Comparison of ENCODE assay signal across 7 cellular contexts in genomic region chr6:145028144-145028818, GRCh38.
A peak's percentile ranks its signal among the peaks of the same experiment; 100 is the strongest.
DNase-seq lines count a peak whose midpoint lies in the region; ATAC-seq and TF ChIP-seq lines count a peak whose summit lies in the region.

No MANE protein-coding gene starts in this region.

- H3K36me3 ChIP-seq in IMR-90 (ENCODE audit: control insufficient read depth, insufficient read depth, low read length) (no peaks in the 10 kb centered on the region), gastroesophageal sphincter (no peaks in the 10 kb centered on the region)

- no peak overlapping the region for H3K23ac ChIP-seq in IMR-90 (ENCODE audit: low read depth, low read length)

- WGBS in IMR-90 (ENCODE audit: extremely low coverage in 2 of 2, insufficient read length in 1 of 2), 2 experiments = no CpG with 5 or more reads among the region's 4 CpGs
- WGBS in gastroesophageal sphincter (ENCODE audit: low coverage in 1 of 2), 2 donors = 33 to 42% methylated on average over 4 of the region's 4 CpGs

- H3K79me1 ChIP-seq in IMR-90 (ENCODE audit: low read depth in 1 of 2, low read length in 2 of 2) = no peaks in the 10 kb centered on the region

- no peak overlapping the region; the same call in 1 of the 2 replicates for H3K4me2 ChIP-seq in IMR-90 (ENCODE audit: low read depth, low read length)

- H4K5ac ChIP-seq in IMR-90 (ENCODE audit: low read depth, low read length) = no peak overlapping the region

- no peak overlapping the region for H4K8ac ChIP-seq in IMR-90 (ENCODE audit: low read depth in 2 of 2, low read length in 2 of 2)

- no peak overlapping the region for H3K14ac ChIP-seq in IMR-90 (replicated peaks; ENCODE audit: low read depth, low read length)

- no peak overlapping the region for H2BK5ac ChIP-seq in IMR-90 (ENCODE audit: low read depth, low read length, poor library complexity, severe bottlenecking)

- H3K27ac ChIP-seq in IMR-90 (ENCODE audit: insufficient read depth, low read length) = no peak overlapping the region
- H3K27ac ChIP-seq in gastroesophageal sphincter = no peak overlapping the region

- no peaks in the 10 kb centered on the region for H4K20me1 ChIP-seq in IMR-90 (ENCODE audit: insufficient read depth, low read length)

- dilution Hi-C loops in IMR-90 (cut with HindIII; ENCODE audit: low sequenced_read_pairs, unreplicated experiment) = no loop called here

- no peak overlapping the region for H2BK20ac ChIP-seq in IMR-90 (ENCODE audit: low read depth, low read length)

- TF ChIP-seq POLR2A in IMR-90 (IDR thresholded peaks at IDR 0.05; ENCODE audit: low read depth, low read length) = no peak
- no peak for TF ChIP-seq POLR2A in gastroesophageal sphincter (IDR thresholded peaks at IDR 0.05)

- no peak overlapping the region for H3K9ac ChIP-seq in IMR-90 (ENCODE audit: low read depth, low read length)

- no peak overlapping the region for H3K18ac ChIP-seq in IMR-90 (ENCODE audit: low read depth, low read length)

- no peaks in the 10 kb centered on the region for H3K9me1 ChIP-seq in IMR-90 (ENCODE audit: insufficient read depth, low read length)

- no peaks in the 10 kb centered on the region for H3K4me1 Mint-ChIP-seq in stimulated activated effector memory CD8-positive, alpha-beta T cell treated with anti-CD3 and anti-CD28 coated beads, Interleukin-12 subunit alpha, Interleukin-12 subunit beta, amount 100 ng/mL, for 72 hours

- TF ChIP-seq RAD21 in IMR-90 (IDR thresholded peaks at IDR 0.05; ENCODE audit: low read length) = peak; percentile 54

- in situ Hi-C loops in IMR-90 (cut with MboI; ENCODE audit: low sequenced_read_pairs) = no loop called here

- intact Hi-C loops in IMR-90 (cut with micrococcal nuclease) = loop anchor here (1.0 to 5.0 kb wide), 3 partner anchors 184 to 604 kb away; no protein-coding TSS in a partner anchor

- H3K9me3 Mint-ChIP-seq in stimulated activated effector memory CD8-positive, alpha-beta T cell treated with anti-CD3 and anti-CD28 coated beads, Interleukin-12 subunit alpha, Interleukin-12 subunit beta, amount 100 ng/mL, for 72 hours = no peaks in the 10 kb centered on the region

- no peaks in the 10 kb centered on the region for H3K9me3 ChIP-seq in IMR-90 (ENCODE audit: control insufficient read depth, insufficient read depth, low read length)
- H3K9me3 ChIP-seq in gastroesophageal sphincter = no peaks in the 10 kb centered on the region

- no peak overlapping the region for H3K4me3 Mint-ChIP-seq in stimulated activated effector memory CD8-positive, alpha-beta T cell treated with anti-CD3 and anti-CD28 coated beads, Interleukin-12 subunit alpha, Interleukin-12 subunit beta, amount 100 ng/mL, for 72 hours

- no peaks in the 10 kb centered on the region for H3K4me1 ChIP-seq in IMR-90 (ENCODE audit: control insufficient read depth, insufficient read depth, low read length)
- no peaks in the 10 kb centered on the region for H3K4me1 ChIP-seq in gastroesophageal sphincter

- no peak overlapping the region for H2AK5ac ChIP-seq in IMR-90 (ENCODE audit: low read depth, low read length)

- H3K36me3 Mint-ChIP-seq in stimulated activated effector memory CD8-positive, alpha-beta T cell treated with anti-CD3 and anti-CD28 coated beads, Interleukin-12 subunit alpha, Interleukin-12 subunit beta, amount 100 ng/mL, for 72 hours = no peaks in the 10 kb centered on the region

- DNase-seq in GM10248 (ENCODE audit: extremely low spot score) (peak; percentile 31), IMR-90 (peak; percentile 33), SK-N-DZ (ENCODE audit: low spot score) (peak; percentile 52), NCI-H128 (lab: John Stamatoyannopoulos, UW; ENCODE audit: unreplicated experiment) (no peak)
- DNase-seq in stimulated activated effector memory CD8-positive, alpha-beta T cell treated with anti-CD3 and anti-CD28 coated beads, Interleukin-12 subunit alpha, Interleukin-12 subunit beta, amount 100 ng/mL, for 72 hours (ENCODE audit: low spot score in 2 of 2) = no peak

- no peak overlapping the region for H2AFZ ChIP-seq in IMR-90 (replicated peaks; ENCODE audit: low read length, poor library complexity)

- H3K4me3 ChIP-seq in IMR-90 (ENCODE audit: insufficient read depth, low read depth, low read length) (no peak overlapping the region), gastroesophageal sphincter (no peak overlapping the region)

- peak; percentile 79 for ATAC-seq in GM21423 (IDR thresholded peaks at IDR 0.05; ENCODE audit: unreplicated experiment)
- peak; percentile 80; the same call in 1 of the 2 replicates for ATAC-seq in IMR-90 (ENCODE audit: low read depth)
- peak; percentile 36 for ATAC-seq in gastroesophageal sphincter
- ATAC-seq in stimulated activated effector memory CD8-positive, alpha-beta T cell treated with anti-CD3 and anti-CD28 coated beads, Interleukin-12 subunit alpha, Interleukin-12 subunit beta, amount 100 ng/mL, for 72 hours = peak; percentile 75

- H3K27ac Mint-ChIP-seq in stimulated activated effector memory CD8-positive, alpha-beta T cell treated with anti-CD3 and anti-CD28 coated beads, Interleukin-12 subunit alpha, Interleukin-12 subunit beta, amount 100 ng/mL, for 72 hours = no peak overlapping the region

- POLR2A ChIA-PET in GM10248 (lab: Yijun Ruan, JAX) (no interaction called here), IMR-90 (lab: Charles Lee; ENCODE audit: unreplicated experiment) (no interaction called here)

- H3K4ac ChIP-seq in IMR-90 (ENCODE audit: low read depth, low read length) = no peak overlapping the region

- no peak overlapping the region for H4K91ac ChIP-seq in IMR-90 (ENCODE audit: insufficient read depth, low read depth, low read length)

- no TSS peak for BruUV-seq in IMR-90 (replicated peaks; lab: Mats Ljungman, UMichigan)

- H2BK120ac ChIP-seq in IMR-90 (ENCODE audit: low read depth, low read length) = no peak overlapping the region

- CTCF ChIA-PET in GM10248 (lab: Yijun Ruan, JAX) = interaction anchor here (3.0 kb wide), 1 partner anchor 19 kb away, joined by 9 read pairs; no protein-coding TSS in a partner anchor
- CTCF ChIA-PET in IMR-90 (lab: Yijun Ruan, JAX) = no interaction called here

- no peak for TF ChIP-seq EP300 in gastroesophageal sphincter (IDR thresholded peaks at IDR 0.05)

- no peak overlapping the region for H2BK15ac ChIP-seq in IMR-90 (ENCODE audit: low read depth, low read length)

- no peak overlapping the region for H3K56ac ChIP-seq in IMR-90 (ENCODE audit: extremely low read depth, insufficient read depth, low read length)

- TF ChIP-seq CTCF in GM10248 (IDR thresholded peaks at IDR 0.05; ENCODE audit: control extremely low read depth, extremely low read depth, low read depth, missing control alignments) (peak; percentile 52), IMR-90 (conservative IDR thresholded peaks at IDR 0.05; ENCODE audit: low read depth, low read length) (peak; percentile 52), gastroesophageal sphincter (IDR thresholded peaks at IDR 0.05) (peak in 1 of 4 experiments; percentile 42)

- H3K27me3 ChIP-seq in IMR-90 (ENCODE audit: control insufficient read depth, insufficient read depth, low read length) = no peaks in the 10 kb centered on the region
- H3K27me3 ChIP-seq in gastroesophageal sphincter = no peaks in the 10 kb centered on the region

- no peak overlapping the region for H2AK9ac ChIP-seq in IMR-90 (replicated peaks; ENCODE audit: low read depth, low read length, poor library complexity)

TF ChIP-seq in IMR-90, 13 proteins besides CTCF, POLR2A, EP300 and RAD21:
- TF ChIP-seq FOS (IDR thresholded peaks at IDR 0.05; ENCODE audit: low read depth, low read length) (no peak), RFX5 (IDR thresholded peaks at IDR 0.05; ENCODE audit: low read depth, low read length) (no peak), MAFK (IDR thresholded peaks at IDR 0.05; ENCODE audit: low read depth, low read length) (peak; percentile 32; the same call in 1 of the 2 replicates), CEBPB (IDR thresholded peaks at IDR 0.05; ENCODE audit: low read depth, low read length) (no peak), SMC3 (IDR thresholded peaks at IDR 0.05; ENCODE audit: low read depth, low read length) (peak; percentile 49), RCOR1 (IDR thresholded peaks at IDR 0.05; ENCODE audit: insufficient replicate concordance, low read length) (no peak), BHLHE40 (IDR thresholded peaks at IDR 0.05; ENCODE audit: low read depth, low read length) (no peak), CHD1 (IDR thresholded peaks at IDR 0.05; ENCODE audit: low read depth, low read length) (no peak), NFE2L2 (IDR thresholded peaks at IDR 0.05; ENCODE audit: low read depth, low read length) (no peak), MXI1 (IDR thresholded peaks at IDR 0.05; ENCODE audit: borderline replicate concordance, low read depth, low read length) (no peak), ELK1 (IDR thresholded peaks at IDR 0.05; ENCODE audit: borderline replicate concordance, low read depth, low read length) (no peak)
- TF ChIP-seq, protein P1, sequence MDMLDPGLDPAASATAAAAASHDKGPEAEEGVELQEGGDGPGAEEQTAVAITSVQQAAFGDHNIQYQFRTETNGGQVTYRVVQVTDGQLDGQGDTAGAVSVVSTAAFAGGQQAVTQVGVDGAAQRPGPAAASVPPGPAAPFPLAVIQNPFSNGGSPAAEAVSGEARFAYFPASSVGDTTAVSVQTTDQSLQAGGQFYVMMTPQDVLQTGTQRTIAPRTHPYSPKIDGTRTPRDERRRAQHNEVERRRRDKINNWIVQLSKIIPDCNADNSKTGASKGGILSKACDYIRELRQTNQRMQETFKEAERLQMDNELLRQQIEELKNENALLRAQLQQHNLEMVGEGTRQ (IDR thresholded peaks at IDR 0.05; ENCODE audit: low read depth, low read length) = no peak

Comparison
In these comparisons a context has a peak if more than half of its experiments do, and no peak if none do; other contexts are left out.
1. DNase-seq: peak in GM10248 (single experiment), IMR-90 (single experiment) and SK-N-DZ (single experiment); none in stimulated activated effector memory CD8-positive, alpha-beta T cell treated with anti-CD3 and anti-CD28 coated beads, Interleukin-12 subunit alpha, Interleukin-12 subunit beta, amount 100 ng/mL, for 72 hours (0 of 2) and NCI-H128 (single experiment).
2. Peak in every context shown above with its lines, with median percentiles within 50 percentile points of each other: ATAC-seq.